Comparison of ENCODE assay signal across 1 cellular context in the genomic region with DNA sequence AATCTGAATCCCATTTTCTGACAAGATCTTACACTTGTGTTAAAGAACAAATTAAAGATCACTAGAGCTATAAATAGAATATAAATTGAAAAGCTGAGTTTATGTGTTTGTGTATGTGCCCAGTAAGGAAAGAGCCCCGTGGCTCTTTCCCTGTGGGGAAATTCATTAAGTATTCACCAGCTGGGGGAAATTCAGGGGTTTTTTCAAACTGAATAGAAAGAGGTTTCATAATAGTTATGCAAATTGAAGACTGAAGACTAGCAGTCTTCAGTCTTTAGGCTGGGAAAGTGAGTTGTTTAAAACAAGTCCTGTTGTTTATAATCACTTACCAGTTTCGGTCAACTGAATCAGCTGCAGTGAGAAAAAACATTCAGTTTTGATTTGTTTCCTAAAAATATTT.
TF ChIP-seq lines count a peak whose summit lies in the region.

No MANE protein-coding gene starts in this region.

TF ChIP-seq in HepG2, 621 proteins besides CTCF, POLR2A, EP300 and RAD21:
- TF ChIP-seq ZBTB1 (CRISPR knock-in tag; IDR thresholded peaks at IDR 0.05; ENCODE audit: borderline replicate concordance) (no peak), ZNF180 (CRISPR knock-in tag; IDR thresholded peaks at IDR 0.05; ENCODE audit: borderline replicate concordance, low read depth) (no peak), NR2F2 (IDR thresholded peaks at IDR 0.05; ENCODE audit: borderline replicate concordance, low read depth) (no peak), ZFP91 (CRISPR knock-in tag; IDR thresholded peaks at IDR 0.05; ENCODE audit: borderline replicate concordance) (no peak), ZNF776 (CRISPR knock-in tag; IDR thresholded peaks at IDR 0.05) (no peak), ZNF773 (CRISPR knock-in tag; IDR thresholded peaks at IDR 0.05; ENCODE audit: borderline replicate concordance) (no peak), HIVEP1 (CRISPR knock-in tag; IDR thresholded peaks at IDR 0.05) (no peak), ZNF329 (CRISPR knock-in tag; IDR thresholded peaks at IDR 0.05; ENCODE audit: low read depth) (no peak), TARDBP (CRISPR knock-in tag; IDR thresholded peaks at IDR 0.05) (no peak), FOXP1 (IDR thresholded peaks at IDR 0.05) (no peak), FOXP1 (CRISPR knock-in tag; IDR thresholded peaks at IDR 0.05) (no peak), RBM39 (IDR thresholded peaks at IDR 0.05; ENCODE audit: low read depth, low read length, poor library complexity, severe bottlenecking) (no peak), EEA1 (CRISPR knock-in tag; IDR thresholded peaks at IDR 0.05; ENCODE audit: borderline replicate concordance) (no peak)
TF ChIP-seq in HepG2: peak in this region for 0.
